9 cellular contexts compared by ENCODE assay signal in the genomic region with DNA sequence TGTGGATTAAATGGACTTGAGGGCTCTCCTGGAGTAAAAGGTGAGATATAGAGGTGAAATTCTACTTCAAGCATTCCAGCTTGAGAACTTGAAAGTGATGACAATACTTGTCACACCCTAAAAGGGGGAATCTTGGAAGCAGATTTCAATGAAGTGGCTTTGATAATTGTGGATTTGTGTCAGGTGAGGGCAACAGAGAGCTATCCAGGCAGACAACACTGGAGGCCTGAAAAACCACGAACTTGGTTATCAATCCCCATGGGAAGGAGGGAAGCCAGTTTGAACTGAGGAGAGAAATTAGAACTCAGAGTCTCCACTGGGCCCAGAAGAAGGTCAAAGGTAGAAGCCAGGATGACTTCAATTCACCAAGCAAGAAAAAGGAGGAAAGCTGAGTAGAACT.
DNase-seq lines count a peak whose midpoint lies in the region; ATAC-seq and TF ChIP-seq lines count a peak whose summit lies in the region.
"Had no signal": no experiment of that assay in that cellular context is flagged by ENCODE, and none has a peak within 500 bp of the region (broad histone marks: within the 10 kb centered on the region; RNA-seq: fewer than 3 reads in every experiment).

No MANE protein-coding gene starts in this region.

- TF ChIP-seq RAD21 in HCT116 (IDR thresholded peaks at IDR 0.05; ENCODE audit: low read depth): 0 out of 2 replicates have a peak, but pooled peaks have one; percentile 20

- H3K4me3 ChIP-seq in HCT116 (replicated peaks in 1 of 2; ENCODE audit: low read depth in 1 of 2, low read length in 2 of 2) (no peak overlapping the region), OCI-LY3 (ENCODE audit: low read length) (no peak overlapping the region), psoas muscle (no peak overlapping the region), upper lobe of left lung (no peak overlapping the region)

- H3K36me3 ChIP-seq in HCT116 (ENCODE audit: control insufficient read depth in 1 of 2, insufficient read depth in 2 of 2, low read length in 2 of 2) (no peaks in the 10 kb centered on the region), OCI-LY3 (replicated peaks; ENCODE audit: low read depth, low read length) (no peaks in the 10 kb centered on the region), psoas muscle (ENCODE audit: insufficient read depth in 1 of 2, low read depth in 1 of 2) (no peaks in the 10 kb centered on the region), upper lobe of left lung (no peaks in the 10 kb centered on the region)

- TF ChIP-seq CTCF in HCT116 (IDR thresholded peaks at IDR 0.05 in 2 of 3, conservative IDR thresholded peaks at IDR 0.05 in 1 of 3; ENCODE audit: borderline replicate concordance in 1 of 3, insufficient read depth in 1 of 3, low read depth in 2 of 3, low read length in 2 of 3) (peak in 1 of 3 experiments; percentile 24; a peak in 1 of 6 replicates), OCI-LY3 (IDR thresholded peaks at IDR 0.05; ENCODE audit: low read depth, low read length) (peak; percentile 33), psoas muscle (IDR thresholded peaks at IDR 0.05) (peak; percentile 12), upper lobe of left lung (IDR thresholded peaks at IDR 0.05) (no peak)

- no peaks in the 10 kb centered on the region for H3K9me3 ChIP-seq in HCT116 (ENCODE audit: control insufficient read depth in 1 of 2, insufficient read depth in 1 of 2, low read depth in 1 of 2, low read length in 2 of 2)
- no peaks in the 10 kb centered on the region for H3K9me3 ChIP-seq in OCI-LY3 (ENCODE audit: insufficient read depth, low read length)
- H3K9me3 ChIP-seq in psoas muscle: no peaks in the 10 kb centered on the region
- H3K9me3 ChIP-seq in upper lobe of left lung: no peaks in the 10 kb centered on the region

- CTCF ChIA-PET in HCT116 (lab: Charles Lee): interaction anchor here (0.8 to 1.2 kb wide), 3 partner anchors 12 to 589 kb away, joined by 3 to 7 read pairs (median 3); no protein-coding TSS in a partner anchor

- no peaks in the 10 kb centered on the region for H4K20me1 ChIP-seq in HCT116 (ENCODE audit: insufficient read depth)
- no peaks in the 10 kb centered on the region for H4K20me1 ChIP-seq in OCI-LY3 (ENCODE audit: insufficient read depth, low read length)

- no peaks in the 10 kb centered on the region for H3K9me2 ChIP-seq in HCT116 (ENCODE audit: insufficient read depth)

- no peak overlapping the region for H2AFZ ChIP-seq in HCT116 (ENCODE audit: low read depth, low read length, poor library complexity, severe bottlenecking)
- H2AFZ ChIP-seq in OCI-LY3 (ENCODE audit: low read depth, low read length): 0 out of 2 replicates have a peak overlapping the region, but pooled peaks have one; percentile 18

- intact Hi-C loops in HCT116 (cut with micrococcal nuclease) (no loop called here), psoas muscle (cut with DNase I) (loop anchor here in 1 of 2 donors (5.0 kb wide), 1 partner anchor 270 kb away; no protein-coding TSS in a partner anchor)

- BruUV-seq in HCT116 (replicated peaks; lab: Mats Ljungman, UMichigan): no TSS peak

- POLR2A ChIA-PET in HCT116 (lab: Charles Lee): no interaction called here

- RAD21 ChIA-PET in HCT116 (lab: Charles Lee; ENCODE audit: low non-redundant PET in 1 of 2, low total read pairs in 2 of 2, uncharacterized antibody in 2 of 2, unreplicated experiment in 2 of 2): no interaction called here

- TF ChIP-seq EP300 in upper lobe of left lung (IDR thresholded peaks at IDR 0.05): no peak

- no peak overlapping the region for H3K4me2 ChIP-seq in HCT116 (ENCODE audit: low read length)
- no peak overlapping the region for H3K4me2 ChIP-seq in OCI-LY3 (ENCODE audit: low read length)

- H3K27me3 ChIP-seq in HCT116 (ENCODE audit: insufficient read depth, low read length) (peaks cover 55% of the 10 kb centered on the region; the same call in 1 of the 2 replicates), OCI-LY3 (ENCODE audit: low read depth, low read length) (no peaks in the 10 kb centered on the region), psoas muscle (ENCODE audit: insufficient read depth in 3 of 3, low read length in 2 of 3) (no peaks in the 10 kb centered on the region), upper lobe of left lung (no peaks in the 10 kb centered on the region)

- no peak for TF ChIP-seq POLR2A in HCT116 (IDR thresholded peaks at IDR 0.05; ENCODE audit: borderline replicate concordance, extremely low read depth, insufficient read depth, insufficient read length)
- no peak for TF ChIP-seq POLR2A in upper lobe of left lung (IDR thresholded peaks at IDR 0.05)

- H3K27ac ChIP-seq in HCT116 (ENCODE audit: low read depth, low read length): no peak overlapping the region
- H3K27ac ChIP-seq in OCI-LY3 (ENCODE audit: low read length): no peak overlapping the region
- no peak overlapping the region for H3K27ac ChIP-seq in psoas muscle
- H3K27ac ChIP-seq in upper lobe of left lung: no peak overlapping the region

- H3K4me1 ChIP-seq in HCT116 (ENCODE audit: control insufficient read depth in 1 of 2, insufficient read depth in 2 of 2, low read length in 2 of 2) (no peaks in the 10 kb centered on the region), OCI-LY3 (ENCODE audit: low read length) (no peaks in the 10 kb centered on the region), psoas muscle (peaks cover 6% of the 10 kb centered on the region), upper lobe of left lung (no peaks in the 10 kb centered on the region)

- DNase-seq in HCT116 (ENCODE audit: low read depth, low spot score): no peak
- DNase-seq in fibroblast of peridontal ligament (ENCODE audit: extremely low read depth): peak; percentile 29
- DNase-seq in psoas muscle: no peak
- DNase-seq in SKM-1 (lab: John Stamatoyannopoulos, UW; ENCODE audit: unreplicated experiment): no peak
- no peak for DNase-seq in upper lobe of left lung
- no peak for DNase-seq in activated CD8-positive, alpha-beta memory T cell treated with anti-CD3 and anti-CD28 coated beads, Interleukin-2, amount 50 U/mL, for 4 hours
- DNase-seq: erythroblast, NCI-H774 had no signal

- H3K9ac ChIP-seq in HCT116 (ENCODE audit: low read length) (no peak overlapping the region), OCI-LY3 (ENCODE audit: low read length) (no peak overlapping the region)

- ATAC-seq in HCT116 (no peak), psoas muscle (no peak), upper lobe of left lung (ENCODE audit: low FRiP score in 2 of 2) (no peak)

- 0 to 21% (median 6%) methylated on average over 1 of the region's 1 CpG for WGBS in psoas muscle, 3 donors
- WGBS in upper lobe of left lung, 2 donors: 10 to 35% methylated on average over 1 of the region's 1 CpG

- no peaks in the 10 kb centered on the region for H3K79me2 ChIP-seq in HCT116 (ENCODE audit: insufficient read depth, low read length)
- H3K79me2 ChIP-seq in OCI-LY3 (ENCODE audit: low read length): no peaks in the 10 kb centered on the region

TF ChIP-seq in HCT116, 20 proteins besides CTCF, POLR2A, EP300 and RAD21:
- TF ChIP-seq TCF7L2 (IDR thresholded peaks at IDR 0.05; ENCODE audit: borderline replicate concordance, extremely low read depth, insufficient read depth, insufficient read length) (no peak), SIN3A (IDR thresholded peaks at IDR 0.05; ENCODE audit: low read depth) (no peak), YY1 (IDR thresholded peaks at IDR 0.05; ENCODE audit: extremely low read depth, insufficient replicate concordance, low read depth, low read length) (no peak), EZH2 (IDR thresholded peaks at IDR 0.05) (no peak), SRF (IDR thresholded peaks at IDR 0.05; ENCODE audit: low read depth) (no peak), CEBPB (IDR thresholded peaks at IDR 0.05; ENCODE audit: low read depth) (no peak), CBX3 (IDR thresholded peaks at IDR 0.05; ENCODE audit: low read depth) (no peak), ZNF274 (IDR thresholded peaks at IDR 0.05; ENCODE audit: low read depth, low read length) (no peak), ZFX (IDR thresholded peaks at IDR 0.05) (no peak), EGR1 (IDR thresholded peaks at IDR 0.05; ENCODE audit: low read depth) (no peak), JUND (IDR thresholded peaks at IDR 0.05) (no peak), EZH2phosphoT487 (IDR thresholded peaks at IDR 0.05; ENCODE audit: borderline replicate concordance) (no peak), SP1 (IDR thresholded peaks at IDR 0.05; ENCODE audit: low read depth) (no peak), ELF1 (IDR thresholded peaks at IDR 0.05; ENCODE audit: borderline replicate concordance, low read depth) (no peak), POLR2AphosphoS5 (IDR thresholded peaks at IDR 0.05; ENCODE audit: low read depth, low read length) (no peak)
- TF ChIP-seq, protein P1, sequence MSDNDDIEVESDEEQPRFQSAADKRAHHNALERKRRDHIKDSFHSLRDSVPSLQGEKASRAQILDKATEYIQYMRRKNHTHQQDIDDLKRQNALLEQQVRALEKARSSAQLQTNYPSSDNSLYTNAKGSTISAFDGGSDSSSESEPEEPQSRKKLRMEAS (IDR thresholded peaks at IDR 0.05): no peak
- TF ChIP-seq, protein P2, sequence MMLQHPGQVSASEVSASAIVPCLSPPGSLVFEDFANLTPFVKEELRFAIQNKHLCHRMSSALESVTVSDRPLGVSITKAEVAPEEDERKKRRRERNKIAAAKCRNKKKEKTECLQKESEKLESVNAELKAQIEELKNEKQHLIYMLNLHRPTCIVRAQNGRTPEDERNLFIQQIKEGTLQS (IDR thresholded peaks at IDR 0.05): no peak
- TF ChIP-seq, protein P3, sequence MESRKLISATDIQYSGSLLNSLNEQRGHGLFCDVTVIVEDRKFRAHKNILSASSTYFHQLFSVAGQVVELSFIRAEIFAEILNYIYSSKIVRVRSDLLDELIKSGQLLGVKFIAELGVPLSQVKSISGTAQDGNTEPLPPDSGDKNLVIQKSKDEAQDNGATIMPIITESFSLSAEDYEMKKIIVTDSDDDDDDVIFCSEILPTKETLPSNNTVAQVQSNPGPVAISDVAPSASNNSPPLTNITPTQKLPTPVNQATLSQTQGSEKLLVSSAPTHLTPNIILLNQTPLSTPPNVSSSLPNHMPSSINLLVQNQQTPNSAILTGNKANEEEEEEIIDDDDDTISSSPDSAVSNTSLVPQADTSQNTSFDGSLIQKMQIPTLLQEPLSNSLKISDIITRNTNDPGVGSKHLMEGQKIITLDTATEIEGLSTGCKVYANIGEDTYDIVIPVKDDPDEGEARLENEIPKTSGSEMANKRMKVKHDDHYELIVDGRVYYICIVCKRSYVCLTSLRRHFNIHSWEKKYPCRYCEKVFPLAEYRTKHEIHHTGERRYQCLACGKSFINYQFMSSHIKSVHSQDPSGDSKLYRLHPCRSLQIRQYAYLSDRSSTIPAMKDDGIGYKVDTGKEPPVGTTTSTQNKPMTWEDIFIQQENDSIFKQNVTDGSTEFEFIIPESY (IDR thresholded peaks at IDR 0.05; ENCODE audit: extremely low read depth, insufficient replicate concordance, low read length): no peak

Comparison
In these comparisons a context has a peak if more than half of its experiments do, and no peak if none do; other contexts are left out.
1. CTCF ChIP-seq: peak in OCI-LY3 (single experiment) and psoas muscle (single experiment); none in upper lobe of left lung (0 of 6).